ENCODE assay signal across 21 cellular contexts in the genomic region with DNA sequence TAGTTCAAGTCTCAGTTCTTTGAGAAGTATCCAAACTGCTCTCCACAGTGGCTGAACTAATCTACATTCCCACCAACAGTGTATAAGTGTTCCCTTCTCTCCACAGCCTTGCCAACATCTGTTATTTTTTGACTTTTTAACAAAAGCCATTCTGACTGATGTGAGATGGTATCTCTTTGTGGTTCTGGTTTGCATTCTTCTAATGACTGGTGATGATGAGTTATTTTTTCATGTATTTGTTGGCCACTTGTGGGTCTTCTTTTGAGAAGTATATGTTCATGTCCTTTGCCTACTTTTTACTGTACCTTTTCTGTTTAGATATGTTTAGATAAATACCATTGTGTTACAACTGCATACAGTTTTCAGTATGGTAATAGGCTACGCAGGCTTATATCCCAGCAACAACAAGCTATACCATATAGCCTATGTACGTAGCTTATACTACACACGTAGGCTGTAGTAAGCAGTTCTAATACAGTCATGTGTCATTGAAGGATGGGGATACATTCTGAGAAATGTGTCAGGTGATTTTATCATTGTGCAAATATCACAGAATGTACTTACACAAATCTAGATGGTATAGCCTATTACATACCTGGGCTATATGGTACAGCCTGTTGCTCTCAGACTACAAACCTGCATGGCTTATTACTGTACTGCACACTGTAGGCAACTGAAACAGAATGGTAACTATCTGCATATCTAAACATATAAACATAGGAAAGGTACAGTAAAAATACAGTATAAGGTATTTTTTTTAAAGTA. TPM values are rescaled to one million over a fixed set of nuclear protein-coding genes. Genes with fewer than 3 reads are reported as not detected.
DNase-seq lines count a peak whose midpoint lies in the region; ATAC-seq and TF ChIP-seq lines count a peak whose summit lies in the region.
"Had no signal": no experiment of that assay in that cellular context is flagged by ENCODE, and none has a peak within 500 bp of the region (broad histone marks: within the 10 kb centered on the region; RNA-seq: fewer than 3 reads in every experiment).

No MANE protein-coding gene starts in this region.

- ATAC-seq in gastrocnemius medialis, result no peak
- ATAC-seq: lower lobe of right lung, mucosa of descending colon, sciatic nerve had no signal

- no peaks in the 10 kb centered on the region for H3K27me3 ChIP-seq in trophoblast cell (ENCODE audit: insufficient read depth, low read length)
- H3K27me3 ChIP-seq in A673 (replicated peaks; ENCODE audit: insufficient read depth, low read depth, low read length, poor library complexity), result no peaks in the 10 kb centered on the region
- no peaks in the 10 kb centered on the region for H3K27me3 ChIP-seq in gastrocnemius medialis
- H3K27me3 ChIP-seq: ascending aorta had no signal

- BruUV-seq in A673 (replicated peaks; lab: Mats Ljungman, UMichigan), result no TSS peak

- DNase-seq in EH (ENCODE audit: low read depth), result peak; percentile 60
- peak; percentile 61 for DNase-seq in LHCN-M2 (ENCODE audit: low read depth)
- DNase-seq in astrocyte of the hippocampus (ENCODE audit: low read depth, low spot score), result peak; percentile 47
- DNase-seq in glomerular visceral epithelial cell (ENCODE audit: extremely low spot score), result peak; percentile 25
- DNase-seq in trophoblast cell, result no peak
- no peak for DNase-seq in A673 (ENCODE audit: low spot score)
- no peak for DNase-seq in gastrocnemius medialis
- no peak for DNase-seq in NCI-H69 (lab: John Stamatoyannopoulos, UW)
- DNase-seq: activated CD4-positive, alpha-beta T cell treated with anti-CD3 and anti-CD28 coated beads, Interleukin-2, amount 10 ng/mL, durations not matched to agents 24 days and 14 days; Calu3; H9; kidney; lower lobe of right lung; mucosa of descending colon; NCI-H1105; PC-9; SHP77 had no signal

- TF ChIP-seq POLR2A in gastrocnemius medialis (IDR thresholded peaks at IDR 0.05), result no peak

- no CpG with 5 or more reads among the region's 3 CpGs for WGBS in trophoblast cell (ENCODE audit: extremely low coverage, insufficient coverage, insufficient read length)

- in situ Hi-C loops in gastrocnemius medialis (cut with MboI; ENCODE audit: low sequenced_read_pairs in 4 of 4), result no loop called here

- H3K4me2 ChIP-seq in trophoblast cell (ENCODE audit: low read length), result no peak overlapping the region
- H3K4me2 ChIP-seq: PC-9 had no signal

- H3K27ac ChIP-seq in trophoblast cell (ENCODE audit: low read depth, low read length) (no peak overlapping the region), A673 (ENCODE audit: low read depth, low read length, poor library complexity, severe bottlenecking) (no peak overlapping the region), gastrocnemius medialis (no peak overlapping the region)
- H3K27ac ChIP-seq: ascending aorta, HL-60, lower lobe of right lung, parathyroid adenoma, PC-9 had no signal

- H3K23ac ChIP-seq in trophoblast cell (ENCODE audit: low read length), result no peak overlapping the region

- no peak overlapping the region for H3K4me3 ChIP-seq in trophoblast cell (ENCODE audit: low read depth, low read length)
- no peak overlapping the region for H3K4me3 ChIP-seq in A673 (ENCODE audit: low read depth, low read length, poor library complexity, severe bottlenecking)
- no peak overlapping the region for H3K4me3 ChIP-seq in gastrocnemius medialis
- H3K4me3 ChIP-seq: ascending aorta, lower lobe of right lung, mucosa of descending colon, PC-9 had no signal

- intact Hi-C loops in A673 (cut with micrococcal nuclease; ENCODE audit: unreplicated experiment), result no loop called here
- intact Hi-C loops in gastrocnemius medialis (cut with DNase I; ENCODE audit: low total_unique reads), result no loop called here

- H2AK5ac ChIP-seq in trophoblast cell (ENCODE audit: low read length), result no peak overlapping the region

- H2BK5ac ChIP-seq in trophoblast cell (ENCODE audit: low read depth, low read length, poor library complexity), result no peak overlapping the region

- H3K9me3 ChIP-seq in trophoblast cell (ENCODE audit: insufficient read depth, low read depth, low read length) (no peaks in the 10 kb centered on the region), A673 (ENCODE audit: low read depth, low read length, poor library complexity, severe bottlenecking) (no peaks in the 10 kb centered on the region), gastrocnemius medialis (no peaks in the 10 kb centered on the region)
- H3K9me3 ChIP-seq: ascending aorta, lower lobe of right lung, mucosa of descending colon had no signal

- H4K91ac ChIP-seq in trophoblast cell (ENCODE audit: low read depth, low read length), result no peak overlapping the region

- H3K18ac ChIP-seq in trophoblast cell (ENCODE audit: low read length), result no peak overlapping the region

- H2AFZ ChIP-seq in trophoblast cell (ENCODE audit: insufficient read depth, low read length, poor library complexity), result no peak overlapping the region
- H2AFZ ChIP-seq: parathyroid adenoma, PC-9 had no signal

- no peak overlapping the region for H4K12ac ChIP-seq in trophoblast cell (ENCODE audit: low read depth, low read length)

- no peak overlapping the region for H2BK12ac ChIP-seq in trophoblast cell (ENCODE audit: low read length)

- H3K79me1 ChIP-seq in trophoblast cell (ENCODE audit: low read length), result no peaks in the 10 kb centered on the region

- H2BK120ac ChIP-seq in trophoblast cell (ENCODE audit: insufficient read depth, low read length, poor library complexity), result no peak overlapping the region

- no peak overlapping the region for H3K9ac ChIP-seq in trophoblast cell (ENCODE audit: low read length)
- H3K9ac ChIP-seq: parathyroid adenoma had no signal

- H3K4ac ChIP-seq in trophoblast cell (ENCODE audit: low read depth, low read length), result no peak overlapping the region

- no peaks in the 10 kb centered on the region for H3K4me1 ChIP-seq in trophoblast cell (ENCODE audit: control insufficient read depth in 1 of 2, insufficient read depth in 2 of 2, low read length in 2 of 2)
- H3K4me1 ChIP-seq in A673 (ENCODE audit: insufficient read depth, low read length, poor library complexity, severe bottlenecking), result peaks cover 21% of the 10 kb centered on the region
- peaks cover 30 to 59% of the 10 kb centered on the region in 2 donors for H3K4me1 ChIP-seq in gastrocnemius medialis
- H3K4me1 ChIP-seq: ascending aorta, lower lobe of right lung, parathyroid adenoma had no signal

- POLR2A ChIA-PET in A673 (lab: Charles Lee; ENCODE audit: low non-redundant PET), result no interaction called here

- no peaks in the 10 kb centered on the region for H3K36me3 ChIP-seq in trophoblast cell (ENCODE audit: control insufficient read depth in 1 of 2, insufficient read depth in 2 of 2, low read length in 2 of 2)
- H3K36me3 ChIP-seq in A673 (ENCODE audit: insufficient read depth, low read length, poor library complexity, severe bottlenecking), result no peaks in the 10 kb centered on the region
- H3K36me3 ChIP-seq in gastrocnemius medialis, result no peaks in the 10 kb centered on the region
- H3K36me3 ChIP-seq: ascending aorta, lower lobe of right lung had no signal

- no peak overlapping the region for H3K14ac ChIP-seq in trophoblast cell (ENCODE audit: low read length)

- no peaks in the 10 kb centered on the region for H3K79me2 ChIP-seq in trophoblast cell (ENCODE audit: control insufficient read depth, insufficient read depth, low read length, poor library complexity)
- H3K79me2 ChIP-seq: parathyroid adenoma had no signal

- CTCF ChIA-PET in A673 (lab: Charles Lee), result no interaction called here

- no peak overlapping the region for H4K8ac ChIP-seq in trophoblast cell (ENCODE audit: low read depth, low read length)

- TF ChIP-seq CTCF in A673 (conservative IDR thresholded peaks at IDR 0.05; ENCODE audit: low read depth, low read length), result no peak
- TF ChIP-seq CTCF in gastrocnemius medialis (IDR thresholded peaks at IDR 0.05 in 4 of 5, conservative IDR thresholded peaks at IDR 0.05 in 1 of 5), result no peak

RNA-seq across cellular contexts. Expression of gene KLHL8, which starts 28.1 kb away (rescaled TPM):
- total RNA-seq in LHCN-M2 (2014; rRNA removed) (6.7 and 7.5 TPM in 2 replicates), A673 (2021) (14.8 and 15.4 TPM in 2 replicates), gastrocnemius medialis (10 to 100 TPM; 15.5 to 19.4 (median 18.6) TPM)
- 2.9 TPM for polyA plus RNA-seq in LHCN-M2 (2012)
- polyA plus RNA-seq in trophoblast cell (2013), result 11.0 and 11.2 TPM in 2 replicates

Comparison
In these comparisons a context has a peak if more than half of its experiments do, and no peak if none do; other contexts are left out.
1. DNase-seq: peak in EH (single experiment), LHCN-M2 (single experiment), astrocyte of the hippocampus (single experiment) and glomerular visceral epithelial cell (single experiment); none in trophoblast cell (0 of 2), A673 (single experiment), gastrocnemius medialis (0 of 2) and NCI-H69 (single experiment).